In the genomic region with DNA sequence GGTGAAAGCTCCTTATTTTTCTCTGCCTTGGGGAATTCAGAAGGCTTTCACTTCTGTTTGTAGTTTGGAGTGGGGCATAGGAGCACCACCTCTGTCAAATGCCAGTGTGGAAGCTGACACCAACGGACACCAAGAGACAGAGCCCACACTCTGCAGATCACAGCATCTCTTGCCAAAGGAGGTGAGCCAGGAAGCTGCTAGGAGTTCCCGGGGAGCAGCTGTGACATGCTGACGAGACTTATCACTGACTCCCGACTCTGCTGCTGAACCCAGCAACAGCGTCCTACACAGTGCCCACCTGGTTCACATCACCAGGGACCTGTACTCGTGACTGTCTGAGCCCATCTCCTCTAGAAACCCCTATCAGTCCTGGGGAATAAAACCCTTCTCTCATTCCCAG, we compare ENCODE assay signal across 15 cellular contexts. TPM values are rescaled to one million over a fixed set of nuclear protein-coding genes. Genes with fewer than 3 reads are reported as not detected.
"Had no signal": no experiment of that assay in that cellular context is flagged by ENCODE, and none has a peak within 500 bp of the region (broad histone marks: within the 10 kb centered on the region; RNA-seq: fewer than 3 reads in every experiment).

No MANE protein-coding gene starts in this region.

- H3K4me1 ChIP-seq: heart right ventricle, left lung, transverse colon had no signal

- H3K36me3 ChIP-seq: cardiac muscle cell, heart right ventricle, left lung, transverse colon had no signal

- H3K27ac Mint-ChIP-seq: activated naive CD4-positive, alpha-beta T cell treated with anti-CD3 and anti-CD28 coated beads for 36 hours; activated T-helper 1 cell treated with anti-CD3 and anti-CD28 coated beads, Interleukin-12 subunit alpha, Interleukin-12 subunit beta, Interleukin-2, Interleukin-4 antibody, amounts not matched to agents 30 ng/mL and 10 ng/mL and 1 ng/mL, durations not matched to agents 14 hours and 24 hours and 36 hours; stimulated activated naive B cell treated with anti-CD40 and anti-IgM and Interleukin-4, amounts not matched to agents 10 μg/mL and 1 μg/mL and 100 μg/mL, for 72 hours had no signal

- DNase-seq: activated CD4-positive, alpha-beta T cell treated with anti-CD3 and anti-CD28 coated beads, Interleukin-2, amount 50 U/mL, for 4 hours; activated naive CD4-positive, alpha-beta T cell treated with anti-CD3 and anti-CD28 coated beads for 36 hours; heart right ventricle; left lung; mesenchymal stem cell; stimulated activated naive B cell treated with anti-CD40 and anti-IgM and Interleukin-4, amounts not matched to agents 10 μg/mL and 1 μg/mL and 100 μg/mL, for 72 hours; transverse colon had no signal

- ATAC-seq: activated CD4-positive, CD25-positive, alpha-beta regulatory T cell treated with anti-CD3 and anti-CD28 coated beads, Interleukin-2, amount 50 U/mL, for 24 hours; heart right ventricle; left lung had no signal

- H3K4me3 Mint-ChIP-seq: activated naive CD4-positive, alpha-beta T cell treated with anti-CD3 and anti-CD28 coated beads for 36 hours; activated T-helper 1 cell treated with anti-CD3 and anti-CD28 coated beads, Interleukin-12 subunit alpha, Interleukin-12 subunit beta, Interleukin-2, Interleukin-4 antibody, amounts not matched to agents 30 ng/mL and 10 ng/mL and 1 ng/mL, durations not matched to agents 14 hours and 24 hours and 36 hours; stimulated activated naive B cell treated with anti-CD40 and anti-IgM and Interleukin-4, amounts not matched to agents 10 μg/mL and 1 μg/mL and 100 μg/mL, for 72 hours had no signal

- H3K27ac ChIP-seq: cardiac muscle cell, heart right ventricle, left lung, skin epidermis, transverse colon had no signal

- H3K27me3 ChIP-seq: cardiac muscle cell, transverse colon had no signal

- H3K9me3 ChIP-seq: transverse colon had no signal

- H3K4me3 ChIP-seq: cardiac muscle cell, heart right ventricle, left lung, skin epidermis, transverse colon had no signal

RNA-seq across cellular contexts. Expression of a gene that starts 8.1 kb away (rescaled TPM):
- total RNA-seq: activated naive CD4-positive, alpha-beta T cell treated with anti-CD3 and anti-CD28 coated beads for 36 hours; activated T-helper 1 cell treated with anti-CD3 and anti-CD28 coated beads, Interleukin-12 subunit alpha, Interleukin-12 subunit beta, Interleukin-2, Interleukin-4 antibody, amounts not matched to agents 30 ng/mL and 10 ng/mL and 1 ng/mL, durations not matched to agents 14 hours and 24 hours and 36 hours; cardiac muscle cell; fibroblast of lung; frontal cortex; heart right ventricle; left lung; myocyte; subcutaneous adipose tissue; transverse colon had no signal
- polyA plus RNA-seq: cardiac muscle cell, fibroblast of lung, heart right ventricle had no signal
